10 cellular contexts compared by ENCODE assay signal in genomic region chr4:172813359-172813923, GRCh38.
DNase-seq lines count a peak whose midpoint lies in the region; ATAC-seq and FAIRE-seq lines count a peak whose summit lies in the region.
"Had no signal": no experiment of that assay in that cellular context is flagged by ENCODE, and none has a peak within 500 bp of the region (broad histone marks: within the 10 kb centered on the region; RNA-seq: fewer than 3 reads in every experiment).

No MANE protein-coding gene starts in this region.

- no peak for FAIRE-seq in HTR-8/SVneo (lab: Jason Lieb, UNC)

- H3K9me3 ChIP-seq in MG63: no peaks in the 10 kb centered on the region

- ATAC-seq in HG02798 (IDR thresholded peaks at IDR 0.05; ENCODE audit: poor library complexity, unreplicated experiment): peak; percentile 89
- ATAC-seq in stimulated activated memory B cell treated with anti-CD40 and anti-IgM and Interleukin-4, amounts not matched to agents 10 μg/mL and 1 μg/mL and 100 μg/mL, for 72 hours: peak; percentile 69

- H3K9me3 Mint-ChIP-seq in stimulated activated memory B cell treated with anti-CD40 and anti-IgM and Interleukin-4, amounts not matched to agents 10 μg/mL and 1 μg/mL and 100 μg/mL, for 72 hours: no peaks in the 10 kb centered on the region

- H3K4me1 Mint-ChIP-seq in stimulated activated memory B cell treated with anti-CD40 and anti-IgM and Interleukin-4, amounts not matched to agents 10 μg/mL and 1 μg/mL and 100 μg/mL, for 72 hours: peaks cover 21% of the 10 kb centered on the region

- H3K27ac Mint-ChIP-seq in stimulated activated memory B cell treated with anti-CD40 and anti-IgM and Interleukin-4, amounts not matched to agents 10 μg/mL and 1 μg/mL and 100 μg/mL, for 72 hours: peak overlapping the region; percentile 76

- no peaks in the 10 kb centered on the region for H3K36me3 Mint-ChIP-seq in stimulated activated memory B cell treated with anti-CD40 and anti-IgM and Interleukin-4, amounts not matched to agents 10 μg/mL and 1 μg/mL and 100 μg/mL, for 72 hours

- DNase-seq in NCI-H146 (lab: John Stamatoyannopoulos, UW) (peak; percentile 3), NCI-H146 treated with DMSO at 0.1 percent for 48 hours (lab: John Stamatoyannopoulos, UW; ENCODE audit: unreplicated experiment) (no peak), HK-2 (ENCODE audit: unreplicated experiment) (peak; percentile 25), NCI-H774 (lab: John Stamatoyannopoulos, UW) (no peak), MG63 (no peak), HTR-8/SVneo (ENCODE audit: insufficient read length, low spot score) (no peak)
- DNase-seq: 8988T had no signal

- H3K27me3 ChIP-seq in MG63: no peaks in the 10 kb centered on the region

- H3K36me3 ChIP-seq in MG63: no peaks in the 10 kb centered on the region

- H3K4me3 Mint-ChIP-seq in stimulated activated memory B cell treated with anti-CD40 and anti-IgM and Interleukin-4, amounts not matched to agents 10 μg/mL and 1 μg/mL and 100 μg/mL, for 72 hours: peak overlapping the region; percentile 18

- no peaks in the 10 kb centered on the region for H3K27me3 Mint-ChIP-seq in stimulated activated memory B cell treated with anti-CD40 and anti-IgM and Interleukin-4, amounts not matched to agents 10 μg/mL and 1 μg/mL and 100 μg/mL, for 72 hours

- no peak overlapping the region for H3K4me3 ChIP-seq in MG63
- H3K4me3 ChIP-seq: skin epidermis had no signal

Comparison
In these comparisons a context has a peak if more than half of its experiments do, and no peak if none do; other contexts are left out.
1. DNase-seq: peak in NCI-H146 (single experiment) and HK-2 (single experiment); none in NCI-H146 treated with DMSO at 0.1 percent for 48 hours (single experiment), NCI-H774 (single experiment), MG63 (single experiment) and HTR-8/SVneo (single experiment).